In the genomic region with DNA sequence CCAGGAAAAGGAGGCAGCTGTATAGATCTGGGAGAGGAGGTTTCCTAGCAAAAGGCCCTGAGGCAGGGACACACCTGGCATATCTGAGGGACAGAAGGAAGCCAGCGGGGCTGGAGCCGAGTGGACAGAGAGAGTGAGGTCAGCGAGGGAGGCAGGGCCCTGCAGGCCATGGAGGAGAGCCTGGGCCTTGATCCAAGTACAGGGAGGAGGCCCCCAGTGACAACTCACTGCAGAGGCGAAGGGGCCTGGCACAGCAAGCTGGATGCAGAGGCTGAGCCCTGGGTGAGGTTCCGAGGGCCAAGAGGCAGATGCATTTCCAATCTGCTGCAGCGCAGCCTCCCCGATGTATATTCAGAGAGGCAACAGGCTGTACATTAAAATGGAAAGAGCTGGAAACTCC, we compare ENCODE assay signal across 10 cellular contexts. TPM values are rescaled to one million over a fixed set of nuclear protein-coding genes. Genes with fewer than 3 reads are reported as not detected.
DNase-seq lines count a peak whose midpoint lies in the region; ATAC-seq and TF ChIP-seq lines count a peak whose summit lies in the region.
"Had no signal": no experiment of that assay in that cellular context is flagged by ENCODE, and none has a peak within 500 bp of the region (broad histone marks: within the 10 kb centered on the region; RNA-seq: fewer than 3 reads in every experiment).

No MANE protein-coding gene starts in this region.

- no peak overlapping the region for H3K4me3 Mint-ChIP-seq in activated CD4-positive, alpha-beta T cell treated with anti-CD3 and anti-CD28 coated beads, Interleukin-2, amount 10 ng/mL, durations not matched to agents 24 days and 14 days

- peak; percentile 42 for ATAC-seq in mucosa of descending colon
- ATAC-seq in GM18909 (IDR thresholded peaks at IDR 0.05; ENCODE audit: poor library complexity, unreplicated experiment): no peak
- ATAC-seq in GM18520 (IDR thresholded peaks at IDR 0.05; ENCODE audit: unreplicated experiment): no peak

- H3K36me3 Mint-ChIP-seq in activated CD4-positive, alpha-beta T cell treated with anti-CD3 and anti-CD28 coated beads, Interleukin-2, amount 10 ng/mL, durations not matched to agents 24 days and 14 days (ENCODE audit: low read depth): no peaks in the 10 kb centered on the region

- H3K27ac Mint-ChIP-seq in activated CD4-positive, alpha-beta T cell treated with anti-CD3 and anti-CD28 coated beads, Interleukin-2, amount 10 ng/mL, durations not matched to agents 24 days and 14 days: peak overlapping the region; percentile 81

- 47 to 54% methylated on average over 7 of the region's 7 CpGs for WGBS in esophagus, 2 donors
- WGBS in tibial nerve, 2 donors: 31 to 47% methylated on average over 7 of the region's 7 CpGs

- no peak for TF ChIP-seq POLR2A in tibial nerve (IDR thresholded peaks at IDR 0.05)

- TF ChIP-seq CTCF in mucosa of descending colon (IDR thresholded peaks at IDR 0.05) (no peak), tibial nerve (IDR thresholded peaks at IDR 0.05) (no peak)

- peaks cover 5 to 8% of the 10 kb centered on the region in 2 donors for H3K4me1 ChIP-seq in esophagus (ENCODE audit: control insufficient read depth in 2 of 2, insufficient read depth in 2 of 2, low read length in 1 of 2)
- H3K4me1 ChIP-seq in mucosa of descending colon (ENCODE audit: low read depth): no peaks in the 10 kb centered on the region
- H3K4me1 ChIP-seq in tibial nerve: peaks cover 0 to 28% (median 18%) of the 10 kb centered on the region in 4 donors
- H3K4me1 ChIP-seq: HAP-1 had no signal

- H3K4me3 ChIP-seq in esophagus (ENCODE audit: low read depth in 1 of 2, low read length in 2 of 2) (no peak overlapping the region), mucosa of descending colon (no peak overlapping the region), tibial nerve (no peak overlapping the region)
- H3K4me3 ChIP-seq: HAP-1 had no signal

- no peaks in the 10 kb centered on the region for H3K9me3 ChIP-seq in esophagus (ENCODE audit: control insufficient read depth in 2 of 2, insufficient read depth in 1 of 2, low read depth in 1 of 2, low read length in 1 of 2)
- H3K9me3 ChIP-seq in mucosa of descending colon: no peaks in the 10 kb centered on the region
- H3K9me3 ChIP-seq in tibial nerve: no peaks in the 10 kb centered on the region
- H3K9me3 ChIP-seq: HAP-1 had no signal

- H3K27me3 Mint-ChIP-seq in activated CD4-positive, alpha-beta T cell treated with anti-CD3 and anti-CD28 coated beads, Interleukin-2, amount 10 ng/mL, durations not matched to agents 24 days and 14 days: peaks cover 16% of the 10 kb centered on the region

- no peaks in the 10 kb centered on the region for H3K27me3 ChIP-seq in esophagus (ENCODE audit: control insufficient read depth in 1 of 2, insufficient read depth in 2 of 2, low read length in 2 of 2)
- H3K27me3 ChIP-seq in tibial nerve: no peaks in the 10 kb centered on the region

- no peak for TF ChIP-seq EP300 in tibial nerve (IDR thresholded peaks at IDR 0.05)

- no peak for DNase-seq in activated CD4-positive, alpha-beta T cell treated with anti-CD3 and anti-CD28 coated beads, Interleukin-2, amount 10 ng/mL, durations not matched to agents 24 days and 14 days
- DNase-seq in activated CD4-positive, alpha-beta T cell treated with anti-CD3 and anti-CD28 coated beads for 1 hour: no peak
- DNase-seq in mucosa of descending colon: no peak
- no peak for DNase-seq in tibial nerve (ENCODE audit: low spot score in 2 of 2)
- DNase-seq in NCI-H1417 treated with DMSO at 0.1 percent for 48 hours (lab: John Stamatoyannopoulos, UW): no peak
- DNase-seq: NCI-H1105 had no signal

- intact Hi-C loops in activated CD4-positive, alpha-beta T cell treated with anti-CD3 and anti-CD28 coated beads, Interleukin-2, amount 10 ng/mL, durations not matched to agents 24 days and 14 days (cut with micrococcal nuclease): no loop called here
- intact Hi-C loops in mucosa of descending colon (cut with DNase I, micrococcal nuclease): no loop called here

- peak overlapping the region; percentile 42 to 81 for H3K27ac ChIP-seq in esophagus (ENCODE audit: low read depth in 2 of 2, low read length in 1 of 2)
- H3K27ac ChIP-seq in tibial nerve: peak overlapping the region in 3 of 4 donors; percentile 67 to 88 (median 83)

- no peaks in the 10 kb centered on the region for H3K9me3 Mint-ChIP-seq in activated CD4-positive, alpha-beta T cell treated with anti-CD3 and anti-CD28 coated beads, Interleukin-2, amount 10 ng/mL, durations not matched to agents 24 days and 14 days

- H3K36me3 ChIP-seq in esophagus (ENCODE audit: control insufficient read depth in 2 of 2, insufficient read depth in 2 of 2, low read length in 1 of 2) (no peaks in the 10 kb centered on the region), mucosa of descending colon (ENCODE audit: low read depth) (no peaks in the 10 kb centered on the region), tibial nerve (no peaks in the 10 kb centered on the region)
- H3K36me3 ChIP-seq: HAP-1 had no signal

- peaks cover 21% of the 10 kb centered on the region for H3K4me1 Mint-ChIP-seq in activated CD4-positive, alpha-beta T cell treated with anti-CD3 and anti-CD28 coated beads, Interleukin-2, amount 10 ng/mL, durations not matched to agents 24 days and 14 days

RNA-seq across cellular contexts. Expression of a gene that starts 10.5 kb away (rescaled TPM):
- 178 and 180 TPM in 2 replicates for total RNA-seq in activated CD4-positive, alpha-beta T cell treated with anti-CD3 and anti-CD28 coated beads, Interleukin-2, amount 10 ng/mL, durations not matched to agents 24 days and 14 days
- 1 to 10 TPM; 6.4 to 8.5 TPM for polyA plus RNA-seq in esophagus
- total RNA-seq in mucosa of descending colon (10 to 100 TPM; 15.7 to 84.0 (median 23.6) TPM), tibial nerve (10 to 100 TPM; 50.0 to 78.0 (median 56.8) TPM)

RNA-seq across cellular contexts. Expression of a gene that starts 38.7 kb away (rescaled TPM):
- 0.98 and 1.0 TPM in 2 replicates for total RNA-seq in activated CD4-positive, alpha-beta T cell treated with anti-CD3 and anti-CD28 coated beads, Interleukin-2, amount 10 ng/mL, durations not matched to agents 24 days and 14 days
- polyA plus RNA-seq in esophagus: under 1 TPM; 0.28 to 0.73 TPM
- total RNA-seq in mucosa of descending colon (10 to 100 TPM in 1 of 3 donors, 1 to 10 TPM in 1, under 1 TPM in 1; 0.84 to 15.5 (median 1.2) TPM), tibial nerve (10 to 100 TPM in 1 of 4 donors, 1 to 10 TPM in 3; 7.5 to 12.3 (median 8.4) TPM)
